Comparison of ENCODE assay signal across 9 cellular contexts in genomic region chr9:131410051-131410491, GRCh38. TPM values are rescaled to one million over a fixed set of nuclear protein-coding genes. Genes with fewer than 3 reads are reported as not detected.
A peak's percentile ranks its signal among the peaks of the same experiment; 100 is the strongest.
DNase-seq lines count a peak whose midpoint lies in the region; ATAC-seq and TF ChIP-seq lines count a peak whose summit lies in the region.
"Had no signal": no experiment of that assay in that cellular context is flagged by ENCODE, and none has a peak within 500 bp of the region (broad histone marks: within the 10 kb centered on the region; RNA-seq: fewer than 3 reads in every experiment).

No MANE protein-coding gene starts in this region.

- no peak for TF ChIP-seq POLR2A in IMR-90 (IDR thresholded peaks at IDR 0.05; ENCODE audit: low read depth, low read length)

- peaks cover 0 to 68% of the 10 kb centered on the region in 2 experiments; a peak in 2 of 4 replicates for H3K79me1 ChIP-seq in IMR-90 (ENCODE audit: low read depth in 1 of 2, low read length in 2 of 2)

- no TSS peak for BruUV-seq in IMR-90 (replicated peaks; lab: Mats Ljungman, UMichigan)

- no peak overlapping the region for H3K27ac ChIP-seq in IMR-90 (ENCODE audit: insufficient read depth, low read length)
- H3K27ac ChIP-seq in SK-N-MC = 0 out of 2 replicates have a peak overlapping the region, but pooled peaks have one; percentile 7
- peak overlapping the region in 13 of 21 experiments; percentile 3 to 66 (median 50) for H3K27ac ChIP-seq in skin epidermis

- DNase-seq in IMR-90 (peak; percentile 55), SK-N-MC (ENCODE audit: low read depth, low spot score) (no peak), HFFc6 (no peak)
- peak in 2 of 3 experiments; percentile 27 to 37 for DNase-seq in effector memory CD8-positive, alpha-beta T cell
- DNase-seq: NCI-H1048 had no signal

- H3K4me1 Mint-ChIP-seq in effector memory CD8-positive, alpha-beta T cell (ENCODE audit: low read depth in 2 of 2) = peaks cover 74 to 91% of the 10 kb centered on the region in 2 donors
- H3K4me1 Mint-ChIP-seq in HFFc6 (ENCODE audit: low read depth) = peaks cover 72% of the 10 kb centered on the region

- peaks cover 51% of the 10 kb centered on the region for H3K36me3 Mint-ChIP-seq in effector memory CD8-positive, alpha-beta T cell (ENCODE audit: insufficient read depth)
- 0 out of 2 replicates have a peak, but pooled peaks cover 6% of the 10 kb centered on the region for H3K36me3 Mint-ChIP-seq in HFFc6 (ENCODE audit: low read depth)

- ATAC-seq in IMR-90 (ENCODE audit: low read depth) = no peak
- peak; percentile 13 for ATAC-seq in effector memory CD8-positive, alpha-beta T cell (replicated peaks)
- ATAC-seq in HG03571 (IDR thresholded peaks at IDR 0.05; ENCODE audit: unreplicated experiment) = no peak
- no peak for ATAC-seq in GM19455 (IDR thresholded peaks at IDR 0.05; ENCODE audit: unreplicated experiment)
- no peak for ATAC-seq in GM21423 (IDR thresholded peaks at IDR 0.05; ENCODE audit: unreplicated experiment)

- H2BK120ac ChIP-seq in IMR-90 (ENCODE audit: low read depth, low read length) = no peak overlapping the region

- H3K14ac ChIP-seq in IMR-90 (replicated peaks; ENCODE audit: low read depth, low read length) = no peak overlapping the region

- peaks cover 97% of the 10 kb centered on the region for H4K20me1 ChIP-seq in IMR-90 (ENCODE audit: insufficient read depth, low read length)

- H3K4me2 ChIP-seq in IMR-90 (ENCODE audit: low read depth, low read length) = peak overlapping the region; percentile 22

- H3K18ac ChIP-seq in IMR-90 (ENCODE audit: low read depth, low read length) = no peak overlapping the region

- H3K4me3 ChIP-seq in IMR-90 (ENCODE audit: insufficient read depth, low read depth, low read length) (no peak overlapping the region), SK-N-MC (no peak overlapping the region), skin epidermis (no peak overlapping the region)

- POLR2A ChIA-PET in IMR-90 (lab: Charles Lee; ENCODE audit: unreplicated experiment) = no interaction called here

- H2BK15ac ChIP-seq in IMR-90 (ENCODE audit: low read depth, low read length) = no peak overlapping the region

- CTCF ChIA-PET in IMR-90 (lab: Yijun Ruan, JAX) = no interaction called here

- no peaks in the 10 kb centered on the region for H3K9me3 Mint-ChIP-seq in effector memory CD8-positive, alpha-beta T cell
- no peaks in the 10 kb centered on the region for H3K9me3 Mint-ChIP-seq in HFFc6

- no peak overlapping the region for H3K4ac ChIP-seq in IMR-90 (ENCODE audit: low read depth, low read length)

- no peak overlapping the region for H2AK9ac ChIP-seq in IMR-90 (replicated peaks; ENCODE audit: low read depth, low read length, poor library complexity)

- no peaks in the 10 kb centered on the region for H3K27me3 ChIP-seq in IMR-90 (ENCODE audit: control insufficient read depth, insufficient read depth, low read length)

- H3K9ac ChIP-seq in IMR-90 (ENCODE audit: low read depth, low read length) (no peak overlapping the region), SK-N-MC (ENCODE audit: insufficient read length) (no peak overlapping the region)

- no peak overlapping the region for H3K56ac ChIP-seq in IMR-90 (ENCODE audit: extremely low read depth, insufficient read depth, low read length)

- no peak overlapping the region for H2BK20ac ChIP-seq in IMR-90 (ENCODE audit: low read depth, low read length)

- no peaks in the 10 kb centered on the region for H3K27me3 Mint-ChIP-seq in effector memory CD8-positive, alpha-beta T cell
- H3K27me3 Mint-ChIP-seq in HFFc6 (ENCODE audit: insufficient read depth) = peaks cover 1% of the 10 kb centered on the region

- H3K9me3 ChIP-seq in IMR-90 (ENCODE audit: control insufficient read depth, insufficient read depth, low read length) (no peaks in the 10 kb centered on the region), SK-N-MC (ENCODE audit: low read depth, low read length) (no peaks in the 10 kb centered on the region)

- H2BK5ac ChIP-seq in IMR-90 (ENCODE audit: low read depth, low read length, poor library complexity, severe bottlenecking) = peak overlapping the region; percentile 9

- peak overlapping the region; percentile 48; the same call in 1 of the 2 replicates for H2AK5ac ChIP-seq in IMR-90 (ENCODE audit: low read depth, low read length)

- no peak for TF ChIP-seq CTCF in IMR-90 (conservative IDR thresholded peaks at IDR 0.05; ENCODE audit: low read depth, low read length)
- TF ChIP-seq CTCF in HFFc6 (IDR thresholded peaks at IDR 0.05) = no peak

- TF ChIP-seq RAD21 in IMR-90 (IDR thresholded peaks at IDR 0.05; ENCODE audit: low read length) = no peak

- WGBS in IMR-90 (ENCODE audit: extremely low coverage in 2 of 2, insufficient read length in 1 of 2), 2 experiments = no CpG with 5 or more reads among the region's 7 CpGs

- H3K23ac ChIP-seq in IMR-90 (ENCODE audit: low read depth, low read length) = no peak overlapping the region

- H3K36me3 ChIP-seq in IMR-90 (ENCODE audit: control insufficient read depth, insufficient read depth, low read length) = 0 out of 2 replicates have a peak, but pooled peaks cover 2% of the 10 kb centered on the region
- peaks cover 42% of the 10 kb centered on the region for H3K36me3 ChIP-seq in SK-N-MC (ENCODE audit: insufficient read depth, low read length)

- intact Hi-C loops in IMR-90 (cut with micrococcal nuclease) = no loop called here

- no peak overlapping the region for H4K91ac ChIP-seq in IMR-90 (ENCODE audit: insufficient read depth, low read depth, low read length)

- no peak overlapping the region for H4K8ac ChIP-seq in IMR-90 (ENCODE audit: low read depth in 2 of 2, low read length in 2 of 2)

- in situ Hi-C loops in IMR-90 (cut with MboI; ENCODE audit: low sequenced_read_pairs) = no loop called here

- H3K4me1 ChIP-seq in IMR-90 (ENCODE audit: control insufficient read depth, insufficient read depth, low read length) = peaks cover 38% of the 10 kb centered on the region

- H2AFZ ChIP-seq in IMR-90 (replicated peaks; ENCODE audit: low read length, poor library complexity) = no peak overlapping the region

- H3K4me3 Mint-ChIP-seq in effector memory CD8-positive, alpha-beta T cell = peak overlapping the region; percentile 78 to 89
- H3K4me3 Mint-ChIP-seq in HFFc6 = no peak overlapping the region

- H4K5ac ChIP-seq in IMR-90 (ENCODE audit: low read depth, low read length) = no peak overlapping the region

- dilution Hi-C loops in IMR-90 (cut with HindIII; ENCODE audit: low sequenced_read_pairs, unreplicated experiment) = no loop called here

- H3K9me1 ChIP-seq in IMR-90 (ENCODE audit: insufficient read depth, low read length) = peaks cover 46% of the 10 kb centered on the region

- H3K27ac Mint-ChIP-seq in effector memory CD8-positive, alpha-beta T cell = peak overlapping the region; percentile 97
- H3K27ac Mint-ChIP-seq in HFFc6 = no peak overlapping the region

TF ChIP-seq in IMR-90, 13 proteins besides CTCF, POLR2A, EP300 and RAD21:
- no peak for TF ChIP-seq RCOR1 (IDR thresholded peaks at IDR 0.05; ENCODE audit: insufficient replicate concordance, low read length)
- TF ChIP-seq USF2 (IDR thresholded peaks at IDR 0.05; ENCODE audit: low read depth, low read length) = no peak
- no peak for TF ChIP-seq SMC3 (IDR thresholded peaks at IDR 0.05; ENCODE audit: low read depth, low read length)
- peak; percentile 56; the same call in 1 of the 2 replicates for TF ChIP-seq CEBPB (IDR thresholded peaks at IDR 0.05; ENCODE audit: low read depth, low read length)
- TF ChIP-seq BHLHE40 (IDR thresholded peaks at IDR 0.05; ENCODE audit: low read depth, low read length) = no peak
- TF ChIP-seq CHD1 (IDR thresholded peaks at IDR 0.05; ENCODE audit: low read depth, low read length) = no peak
TF ChIP-seq in IMR-90: peak in this region for 1.

RNA-seq across cellular contexts. Expression of gene PRRC2B, which starts 16.2 kb away (rescaled TPM):
- 19.4 and 22.2 TPM in 2 replicates for total RNA-seq in IMR-90 (2012; rRNA removed)
- 39.1 and 46.5 TPM in 2 replicates for polyA plus RNA-seq in IMR-90 (2012; rRNA removed)
- 26.8 and 31.7 TPM in 2 replicates for polyA plus RNA-seq in IMR-90 (2012; cell fraction: cytosol; rRNA removed)
- 111 and 118 TPM in 2 replicates for polyA plus RNA-seq in IMR-90 (2012; cell fraction: nucleus; rRNA removed; ENCODE audit: low replicate concordance)
- 100 to 1,000 TPM; 130 to 173 (median 145) TPM for total RNA-seq in HFFc6 (2021; fragmentation: NEBNext Ultra II Directional; extraction: Animal tissue kit (Norgen Biotek cat#: 25700))

Comparison
In these comparisons a context has a peak if more than half of its experiments do, and no peak if none do; other contexts are left out.
1. DNase-seq: peak in IMR-90 (single experiment) and effector memory CD8-positive, alpha-beta T cell (2 of 3); none in SK-N-MC (single experiment) and HFFc6 (single experiment).